24 cellular contexts compared by ENCODE assay signal in genomic region chr11:46607516-46607915, GRCh38.
"Had no signal": no experiment of that assay in that cellular context is flagged by ENCODE, and none has a peak within 500 bp of the region (broad histone marks: within the 10 kb centered on the region; RNA-seq: fewer than 3 reads in every experiment).

No MANE protein-coding gene starts in this region.

- H3K9me3 ChIP-seq: esophagus muscularis mucosa, ovary, psoas muscle, suprapubic skin, transverse colon had no signal

- H3K27me3 ChIP-seq: esophagus muscularis mucosa, ovary, suprapubic skin, transverse colon had no signal

- H3K4me1 ChIP-seq: psoas muscle had no signal

- DNase-seq: activated CD4-positive, alpha-beta T cell treated with anti-CD3 and anti-CD28 coated beads for 1 hour; activated CD4-positive, alpha-beta T cell treated with anti-CD3 and anti-CD28 coated beads, Interleukin-2, amount 50 U/mL, for 1 hour; activated effector memory CD4-positive, alpha-beta T cell treated with Interleukin-2 at 50 U/mL for 16 hours; activated naive CD4-positive, alpha-beta T cell treated with anti-CD3 and anti-CD28 coated beads, Interleukin-2, amount 10 ng/mL, durations not matched to agents 7 days and 5 days; activated naive CD8-positive, alpha-beta T cell treated with anti-CD3 and anti-CD28 coated beads, Interleukin-2, amount 50 U/mL, for 24 hours; activated T-cell treated with anti-CD3 and anti-CD28 coated beads, Interleukin-2, amount 50 U/mL, for 4 hours; aorta; central memory CD4-positive, alpha-beta T cell; dermis blood vessel endothelial cell; effector memory CD8-positive, alpha-beta T cell; head of caudate nucleus; islet precursor cell; left cardiac atrium; ovary; psoas muscle; right cardiac atrium; stimulated activated CD4-positive, alpha-beta T cell treated with anti-CD3 and anti-CD28 coated beads, Interleukin-12 subunit alpha, Interleukin-12 subunit beta, amount 100 ng/mL, for 4 hours; stimulated activated naive CD8-positive, alpha-beta T cell treated with anti-CD3 and anti-CD28 coated beads, Interleukin-15, amount 100 ng/mL, for 72 hours; T-cell; transverse colon had no signal

- ATAC-seq: activated naive CD8-positive, alpha-beta T cell treated with anti-CD3 and anti-CD28 coated beads, Interleukin-2, amount 50 U/mL, for 24 hours; activated T-cell treated with anti-CD3 and anti-CD28 coated beads, Interleukin-2, amount 50 U/mL, for 4 hours; effector memory CD8-positive, alpha-beta T cell; left cardiac atrium; natural killer cell treated with Interleukin-12 subunit alpha and Interleukin-12 subunit beta and Interleukin-15 and Interleukin-18, amount 100 ng/mL, for 72 hours; psoas muscle; right cardiac atrium; stimulated activated naive CD8-positive, alpha-beta T cell treated with anti-CD3 and anti-CD28 coated beads, Interleukin-15, amount 100 ng/mL, for 72 hours; T-cell had no signal

- H3K36me3 ChIP-seq: ovary, suprapubic skin, transverse colon had no signal

- H3K27ac ChIP-seq: esophagus muscularis mucosa, ovary, psoas muscle, suprapubic skin, transverse colon, VCaP had no signal

- H3K4me3 ChIP-seq: esophagus muscularis mucosa, ovary, psoas muscle, suprapubic skin, transverse colon had no signal
